ENCODE assay signal across 17 cellular contexts in genomic region chr17:18005496-18005895, GRCh38. TPM values are rescaled to one million over a fixed set of nuclear protein-coding genes. Genes with fewer than 3 reads are reported as not detected.
DNase-seq lines count a peak whose midpoint lies in the region; ATAC-seq and TF ChIP-seq lines count a peak whose summit lies in the region.
"Had no signal": no experiment of that assay in that cellular context is flagged by ENCODE, and none has a peak within 500 bp of the region (broad histone marks: within the 10 kb centered on the region; RNA-seq: fewer than 3 reads in every experiment).

No MANE protein-coding gene starts in this region.

- TF ChIP-seq CTCF in WTC11 (IDR thresholded peaks at IDR 0.05) (no peak), neural cell (IDR thresholded peaks at IDR 0.05; ENCODE audit: poor library complexity, severe bottlenecking) (no peak), prostate gland (IDR thresholded peaks at IDR 0.05) (no peak)

- ATAC-seq in activated T-cell treated with anti-CD3 and anti-CD28 coated beads, Interleukin-2, amount 50 U/mL, for 72 hours (replicated peaks in 1 of 2) = no peak
- ATAC-seq in WTC11 (no peak), GM21447 (IDR thresholded peaks at IDR 0.05; ENCODE audit: unreplicated experiment) (no peak)
- ATAC-seq: GM12878 had no signal

- no peak overlapping the region for H3K4me3 Mint-ChIP-seq in activated T-cell treated with anti-CD3 and anti-CD28 coated beads, Interleukin-2, amount 50 U/mL, for 24 hours
- H3K4me3 Mint-ChIP-seq in activated T-cell treated with anti-CD3 and anti-CD28 coated beads, Interleukin-2, amount 50 U/mL, for 72 hours = no peak overlapping the region
- no peak overlapping the region for H3K4me3 Mint-ChIP-seq in WTC11

- no peaks in the 10 kb centered on the region for H3K4me1 Mint-ChIP-seq in activated T-cell treated with anti-CD3 and anti-CD28 coated beads, Interleukin-2, amount 50 U/mL, for 24 hours (ENCODE audit: low read depth)
- peaks cover 8% of the 10 kb centered on the region for H3K4me1 Mint-ChIP-seq in activated T-cell treated with anti-CD3 and anti-CD28 coated beads, Interleukin-2, amount 50 U/mL, for 72 hours (ENCODE audit: low read depth)
- peaks cover 4% of the 10 kb centered on the region; the same call in 1 of the 2 replicates for H3K4me1 Mint-ChIP-seq in WTC11

- H3K4me1 ChIP-seq in prostate gland (replicated peaks) = no peaks in the 10 kb centered on the region
- H3K4me1 ChIP-seq: Peyer's patch had no signal

- H3K27ac ChIP-seq in neural cell (ENCODE audit: low read length) = peak overlapping the region; percentile 86
- H3K27ac ChIP-seq in prostate gland = no peak overlapping the region
- H3K27ac ChIP-seq: Peyer's patch had no signal

- TF ChIP-seq EP300 in neural cell (conservative IDR thresholded peaks at IDR 0.05; ENCODE audit: poor library complexity, severe bottlenecking) = no peak

- no peaks in the 10 kb centered on the region for H3K27me3 ChIP-seq in neural cell (ENCODE audit: insufficient read depth, low read depth, low read length)
- no peaks in the 10 kb centered on the region for H3K27me3 ChIP-seq in prostate gland (replicated peaks; ENCODE audit: insufficient read depth)
- H3K27me3 ChIP-seq: Peyer's patch had no signal

- no peak for DNase-seq in activated T-cell treated with anti-CD3 and anti-CD28 coated beads, Interleukin-2, amount 50 U/mL, for 24 hours
- no peak for DNase-seq in activated T-cell treated with anti-CD3 and anti-CD28 coated beads, Interleukin-2, amount 50 U/mL, for 72 hours
- DNase-seq in WTC11 (ENCODE audit: low spot score) (no peak), prostate gland (ENCODE audit: low spot score) (no peak)
- DNase-seq in activated naive CD4-positive, alpha-beta T cell treated with anti-CD3 and anti-CD28 coated beads, Interleukin-2, amount 50 U/mL, for 16 hours = no peak
- DNase-seq: C1 segment of cervical spinal cord, GDM1, GOT3, NCI-H1417 treated with DMSO at 0.1 percent for 48 hours, NCI-H2029 treated with DMSO at 0.1 percent for 48 hours, NCI-H226, NCI-H524 treated with DMSO at 0.1 percent for 48 hours, Peyer's patch had no signal

- H3K27ac Mint-ChIP-seq in activated T-cell treated with anti-CD3 and anti-CD28 coated beads, Interleukin-2, amount 50 U/mL, for 24 hours = peak overlapping the region; percentile 24
- no peak overlapping the region for H3K27ac Mint-ChIP-seq in activated T-cell treated with anti-CD3 and anti-CD28 coated beads, Interleukin-2, amount 50 U/mL, for 72 hours
- 0 out of 2 replicates have a peak overlapping the region, but pooled peaks have one; percentile 63 for H3K27ac Mint-ChIP-seq in WTC11

- no peaks in the 10 kb centered on the region for H4K20me1 ChIP-seq in neural cell (ENCODE audit: insufficient read depth)

- H3K4me2 ChIP-seq in neural cell (ENCODE audit: low read length) = no peak overlapping the region

- intact Hi-C loops in prostate gland (cut with DNase I) = no loop called here

- POLR2A ChIA-PET in WTC11 (lab: Charles Lee) = no interaction called here

- no peaks in the 10 kb centered on the region for H3K36me3 ChIP-seq in neural cell (ENCODE audit: insufficient read depth, low read length)
- no peaks in the 10 kb centered on the region for H3K36me3 ChIP-seq in prostate gland
- H3K36me3 ChIP-seq: Peyer's patch had no signal

- CTCF ChIA-PET in WTC11 (lab: Charles Lee) = interaction anchor here (0.5 to 4.7 kb wide), 10 partner anchors 10 to 117 kb away, joined by 3 to 50 read pairs (median 4); partner anchors contain the start of genes ATPAF2, DRC3, GID4 and TOM1L2

- H3K36me3 Mint-ChIP-seq in activated T-cell treated with anti-CD3 and anti-CD28 coated beads, Interleukin-2, amount 50 U/mL, for 24 hours (ENCODE audit: low read depth) = peaks cover 33% of the 10 kb centered on the region
- H3K36me3 Mint-ChIP-seq in activated T-cell treated with anti-CD3 and anti-CD28 coated beads, Interleukin-2, amount 50 U/mL, for 72 hours (ENCODE audit: insufficient read depth in 2 of 2) = peaks cover 0 to 3% of the 10 kb centered on the region in 2 donors
- no peaks in the 10 kb centered on the region for H3K36me3 Mint-ChIP-seq in WTC11

- H3F3A ChIP-seq in neural cell (ENCODE audit: insufficient read depth, low read length, poor library complexity, severe bottlenecking) = no peaks in the 10 kb centered on the region

- H3K27me3 Mint-ChIP-seq in activated T-cell treated with anti-CD3 and anti-CD28 coated beads, Interleukin-2, amount 50 U/mL, for 24 hours = no peaks in the 10 kb centered on the region
- H3K27me3 Mint-ChIP-seq in activated T-cell treated with anti-CD3 and anti-CD28 coated beads, Interleukin-2, amount 50 U/mL, for 72 hours (ENCODE audit: low read depth) = no peaks in the 10 kb centered on the region
- no peaks in the 10 kb centered on the region for H3K27me3 Mint-ChIP-seq in WTC11 (ENCODE audit: low read depth)

- no peaks in the 10 kb centered on the region for H3K9me3 Mint-ChIP-seq in activated T-cell treated with anti-CD3 and anti-CD28 coated beads, Interleukin-2, amount 50 U/mL, for 24 hours
- no peaks in the 10 kb centered on the region for H3K9me3 Mint-ChIP-seq in activated T-cell treated with anti-CD3 and anti-CD28 coated beads, Interleukin-2, amount 50 U/mL, for 72 hours
- H3K9me3 Mint-ChIP-seq in WTC11 = no peaks in the 10 kb centered on the region

- no peak overlapping the region for H2AFZ ChIP-seq in neural cell (ENCODE audit: low read depth, low read length)

- H3K9me3 ChIP-seq in neural cell (ENCODE audit: low read length) (no peaks in the 10 kb centered on the region), prostate gland (no peaks in the 10 kb centered on the region)
- H3K9me3 ChIP-seq: Peyer's patch had no signal

- H3K4me3 ChIP-seq in neural cell (ENCODE audit: low read length) (peak overlapping the region; percentile 11), prostate gland (no peak overlapping the region)
- H3K4me3 ChIP-seq: GM12878, K562, Peyer's patch had no signal

- WGBS in prostate gland = 90% methylated on average over 3 of the region's 3 CpGs

- H3K9ac ChIP-seq in neural cell (ENCODE audit: low read length) = peak overlapping the region; percentile 53

- no peak for TF ChIP-seq POLR2A in prostate gland (IDR thresholded peaks at IDR 0.05)

- no peaks in the 10 kb centered on the region for H3K9me2 ChIP-seq in neural cell (ENCODE audit: insufficient read depth, low read length)

- no peak for TF ChIP-seq RAD21 in neural cell (conservative IDR thresholded peaks at IDR 0.05)

- no peaks in the 10 kb centered on the region for H3K79me2 ChIP-seq in neural cell (replicated peaks; ENCODE audit: insufficient read depth, low read length)

TF ChIP-seq in WTC11, 78 proteins besides CTCF, POLR2A, EP300 and RAD21 (continues in another document):
- TF ChIP-seq NFE2L1 (CRISPR knock-in tag; IDR thresholded peaks at IDR 0.05) = no peak

TF ChIP-seq in neural cell, 6 proteins besides CTCF, POLR2A, EP300 and RAD21:
- TF ChIP-seq TAF1 (IDR thresholded peaks at IDR 0.05; ENCODE audit: low read depth) (no peak), MXI1 (conservative IDR thresholded peaks at IDR 0.05; ENCODE audit: poor library complexity, severe bottlenecking) (no peak), REST (IDR thresholded peaks at IDR 0.05; ENCODE audit: borderline replicate concordance) (no peak), SMC3 (conservative IDR thresholded peaks at IDR 0.05; ENCODE audit: poor library complexity) (no peak)

RNA-seq across cellular contexts. Expression of gene DRC3, which starts 32.8 kb away (rescaled TPM):
- total RNA-seq in activated T-cell treated with anti-CD3 and anti-CD28 coated beads, Interleukin-2, amount 50 U/mL, for 72 hours = under 1 TPM; 0.39 to 0.43 TPM
- 0.34 to 0.48 TPM (median 0.42 TPM) in 3 replicates for total RNA-seq in WTC11 (2021)
- 1.3 and 1.9 TPM in 2 replicates for polyA plus RNA-seq in neural cell
- 0.23 and 0.73 TPM in 2 replicates for polyA minus RNA-seq in neural cell
- total RNA-seq in prostate gland = 1 to 10 TPM; 4.5 to 10.0 TPM

RNA-seq across cellular contexts. Expression of gene TOM1L2, which starts 33.3 kb away (rescaled TPM):
- total RNA-seq in activated T-cell treated with anti-CD3 and anti-CD28 coated beads, Interleukin-2, amount 50 U/mL, for 72 hours = 10 to 100 TPM; 23.7 to 26.9 TPM
- 5.2 to 6.7 TPM (median 6.4 TPM) in 3 replicates for total RNA-seq in WTC11 (2021)
- polyA plus RNA-seq in neural cell = 40.9 and 53.4 TPM in 2 replicates
- polyA minus RNA-seq in neural cell = 53.1 and 57.1 TPM in 2 replicates
- total RNA-seq in prostate gland = 100 to 1,000 TPM; 162 to 185 TPM

RNA-seq across cellular contexts. Expression of gene ATPAF2, which starts 33.5 kb away (rescaled TPM):
- 10 to 100 TPM; 25.8 to 28.7 TPM for total RNA-seq in activated T-cell treated with anti-CD3 and anti-CD28 coated beads, Interleukin-2, amount 50 U/mL, for 72 hours
- total RNA-seq in WTC11 (2021) (32.2 to 36.8 TPM (median 33.5 TPM) in 3 replicates), prostate gland (10 to 100 TPM; 17.7 to 30.5 TPM)
- polyA plus RNA-seq in neural cell = 30.5 and 33.3 TPM in 2 replicates
- 61.6 and 63.0 TPM in 2 replicates for polyA minus RNA-seq in neural cell

RNA-seq across cellular contexts. Expression of gene GID4, which starts 33.7 kb away (rescaled TPM):
- 10 to 100 TPM in 1 of 2 donors, 1 to 10 TPM in 1; 9.7 to 11.0 TPM for total RNA-seq in activated T-cell treated with anti-CD3 and anti-CD28 coated beads, Interleukin-2, amount 50 U/mL, for 72 hours
- 15.4 to 16.0 TPM (median 15.7 TPM) in 3 replicates for total RNA-seq in WTC11 (2021)
- 3.6 and 4.9 TPM in 2 replicates for polyA plus RNA-seq in neural cell
- polyA minus RNA-seq in neural cell = 10.3 and 10.5 TPM in 2 replicates
- 10 to 100 TPM; 11.0 to 19.1 TPM for total RNA-seq in prostate gland

Comparison
In these comparisons a context has a peak if more than half of its experiments do, and no peak if none do; other contexts are left out.
1. RNA of gene TOM1L2, which starts 33.3 kb away (total RNA-seq): 162 to 185 TPM in prostate gland; 23.7 to 26.9 TPM in activated T-cell treated with anti-CD3 and anti-CD28 coated beads, Interleukin-2, amount 50 U/mL, for 72 hours and 5.2 to 6.7 TPM in WTC11; every median in the first group is over 4 times any median in the second.